ENCODE assay signal across 9 cellular contexts in genomic region chr4:61201562-61202099, GRCh38. TPM values are rescaled to one million over a fixed set of nuclear protein-coding genes. Genes with fewer than 3 reads are reported as not detected.
DNase-seq lines count a peak whose midpoint lies in the region; ATAC-seq and TF ChIP-seq lines count a peak whose summit lies in the region.
"Had no signal": no experiment of that assay in that cellular context is flagged by ENCODE, and none has a peak within 500 bp of the region (broad histone marks: within the 10 kb centered on the region; RNA-seq: fewer than 3 reads in every experiment).

No MANE protein-coding gene starts in this region.

- POLR2A ChIA-PET in MCF 10A (lab: Yijun Ruan, JAX), result interaction anchor here (0.8 to 1.2 kb wide), 4 partner anchors 10 to 72 kb away, joined by 3 read pairs; no protein-coding TSS in a partner anchor

- peak; percentile 28 for DNase-seq in HuH-7.5 (ENCODE audit: low spot score)
- DNase-seq in MCF 10A (ENCODE audit: unreplicated experiment), result peak; percentile 40
- DNase-seq in iris pigment epithelial cell (ENCODE audit: low read depth), result peak; percentile 4
- no peak for DNase-seq in NCI-H128 (lab: John Stamatoyannopoulos, UW; ENCODE audit: unreplicated experiment)
- no peak for DNase-seq in NCI-H446 treated with DMSO at 0.1 percent for 48 hours (lab: John Stamatoyannopoulos, UW)
- DNase-seq: stimulated activated naive CD8-positive, alpha-beta T cell treated with anti-CD3 and anti-CD28 coated beads, Interleukin-15, amount 100 ng/mL, for 72 hours had no signal

- no peak overlapping the region for H3K27ac ChIP-seq in subcutaneous abdominal adipose tissue (ENCODE audit: low read depth, low read length)

- H3K36me3 ChIP-seq in subcutaneous abdominal adipose tissue (ENCODE audit: control insufficient read depth in 5 of 5, insufficient read depth in 5 of 5, low read length in 5 of 5), result no peaks in the 10 kb centered on the region

- ATAC-seq in GM21447 (IDR thresholded peaks at IDR 0.05; ENCODE audit: unreplicated experiment) (no peak), GM18909 (IDR thresholded peaks at IDR 0.05; ENCODE audit: poor library complexity, unreplicated experiment) (no peak)
- ATAC-seq: stimulated activated naive CD8-positive, alpha-beta T cell treated with anti-CD3 and anti-CD28 coated beads, Interleukin-15, amount 100 ng/mL, for 72 hours had no signal

- H3K9me3 ChIP-seq in subcutaneous abdominal adipose tissue (ENCODE audit: control insufficient read depth in 5 of 5, low read length in 5 of 5), result no peaks in the 10 kb centered on the region

- peak; percentile 9 for TF ChIP-seq CTCF in MCF 10A (IDR thresholded peaks at IDR 0.05; ENCODE audit: unreplicated experiment)

- H3K9ac ChIP-seq in subcutaneous abdominal adipose tissue (ENCODE audit: low read length in 5 of 5), result peak overlapping the region in 1 of 5 donors; percentile 21

- H3K27me3 ChIP-seq in subcutaneous abdominal adipose tissue (ENCODE audit: control insufficient read depth in 5 of 5, insufficient read depth in 4 of 5, low read length in 5 of 5), result peaks cover 21 to 34% (median 22%) of the 10 kb centered on the region in 5 donors

- BruUV-seq in MCF 10A (replicated peaks; lab: Mats Ljungman, UMichigan), result no TSS peak

- H3K4me3 ChIP-seq in subcutaneous abdominal adipose tissue (ENCODE audit: low read depth in 1 of 5, low read length in 5 of 5), result peak overlapping the region; percentile 55 to 69 (median 59)

- H3K9me3 Mint-ChIP-seq in MCF 10A (ENCODE audit: unreplicated experiment), result no peaks in the 10 kb centered on the region
- H3K9me3 Mint-ChIP-seq: stimulated activated naive CD8-positive, alpha-beta T cell treated with anti-CD3 and anti-CD28 coated beads, Interleukin-15, amount 100 ng/mL, for 72 hours had no signal

- H3K4me1 ChIP-seq in subcutaneous abdominal adipose tissue (ENCODE audit: control insufficient read depth in 5 of 5, insufficient read depth in 5 of 5, low read length in 5 of 5), result peaks cover 0 to 28% (median 15%) of the 10 kb centered on the region in 5 donors

- intact Hi-C loops in MCF 10A (cut with micrococcal nuclease), result loop anchor here (1.0 to 10.0 kb wide), 4 partner anchors 263 to 1443 kb away; no protein-coding TSS in a partner anchor

- CTCF ChIA-PET in MCF 10A (lab: Yijun Ruan, JAX), result interaction anchor here (1.1 kb wide), 1 partner anchor 396 kb away, joined by 4 read pairs; no protein-coding TSS in a partner anchor

- H3K27ac Mint-ChIP-seq in MCF 10A (ENCODE audit: low read depth, unreplicated experiment), result no peak overlapping the region
- H3K27ac Mint-ChIP-seq: stimulated activated naive CD8-positive, alpha-beta T cell treated with anti-CD3 and anti-CD28 coated beads, Interleukin-15, amount 100 ng/mL, for 72 hours had no signal

- no peaks in the 10 kb centered on the region for H3K36me3 Mint-ChIP-seq in MCF 10A (ENCODE audit: insufficient read depth, unreplicated experiment)

- H3K27me3 Mint-ChIP-seq in MCF 10A (ENCODE audit: insufficient read depth, unreplicated experiment), result no peaks in the 10 kb centered on the region

- peak overlapping the region; percentile 79 for H3K4me3 Mint-ChIP-seq in MCF 10A (ENCODE audit: unreplicated experiment)

- H3K4me1 Mint-ChIP-seq in MCF 10A (ENCODE audit: insufficient read depth, unreplicated experiment), result peaks cover 22% of the 10 kb centered on the region

RNA-seq across cellular contexts. Expression of gene ADGRL3, which starts 1.5 kb away (rescaled TPM):
- 3.5 and 3.6 TPM in 2 replicates for total RNA-seq in MCF 10A (2022)

Comparison
In these comparisons a context has a peak if more than half of its experiments do, and no peak if none do; other contexts are left out.
1. DNase-seq: peak in HuH-7.5 (single experiment), MCF 10A (single experiment) and iris pigment epithelial cell (single experiment); none in NCI-H128 (single experiment) and NCI-H446 treated with DMSO at 0.1 percent for 48 hours (single experiment).